ENCODE assay signal across 8 cellular contexts in the genomic region with DNA sequence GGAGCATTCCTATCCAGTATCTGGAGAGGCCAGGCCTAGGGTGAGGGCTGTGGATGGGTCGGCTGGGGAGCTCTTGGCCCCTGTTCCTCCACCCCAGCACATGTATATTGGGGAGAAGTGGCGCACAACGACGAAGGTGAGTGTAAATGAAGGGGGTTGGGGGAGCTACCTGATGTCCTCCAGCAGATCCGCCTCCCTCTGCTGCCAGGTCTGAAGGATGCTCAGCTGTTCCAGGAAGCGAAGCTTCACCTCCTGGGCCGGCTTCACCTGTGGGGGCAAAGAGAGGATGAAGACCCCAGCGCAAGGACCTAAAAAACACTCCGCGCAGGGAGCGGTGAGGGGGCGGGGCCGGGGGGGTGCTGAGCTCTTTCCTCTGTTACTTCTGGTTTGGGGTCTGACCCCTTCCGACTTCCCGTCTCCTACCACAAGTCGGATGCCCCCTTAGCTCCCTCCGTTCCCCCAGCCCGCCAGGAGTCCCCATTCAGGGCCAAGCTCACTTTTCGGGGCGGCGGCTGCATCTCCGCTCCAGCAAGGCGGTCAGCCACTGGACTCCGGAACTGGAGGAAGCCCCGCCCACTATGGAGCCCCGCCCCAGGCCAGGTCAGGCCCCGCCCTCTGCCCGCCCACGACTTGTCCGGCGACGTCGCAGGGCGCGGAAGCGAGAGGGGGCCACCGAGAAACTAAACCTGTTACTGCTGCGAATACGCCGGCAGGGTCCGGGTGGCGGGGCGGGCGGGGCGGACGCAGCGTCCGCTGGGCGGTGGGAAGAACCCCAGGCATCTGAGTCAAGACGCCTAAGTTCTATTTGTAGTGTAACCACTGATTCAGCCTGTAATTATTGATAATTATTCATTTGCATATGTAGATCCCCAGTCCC. TPM values are rescaled to one million over a fixed set of nuclear protein-coding genes. Genes with fewer than 3 reads are reported as not detected.
A peak's percentile ranks its signal among the peaks of the same experiment; 100 is the strongest.
DNase-seq lines count a peak whose midpoint lies in the region; ATAC-seq and TF ChIP-seq lines count a peak whose summit lies in the region.

FCHSD1 (minus strand) TSS at position 568 of the 877 bp plus-strand sequence; CDS start at position 518, 50 bp downstream.

- no peaks in the 10 kb centered on the region for H3K36me3 ChIP-seq in mucosa of descending colon (ENCODE audit: low read depth)

- peak within 1 kb of the TSS; percentile 81 for H3K4me3 ChIP-seq in AG04449 (ENCODE audit: low read depth, low read length)
- H3K4me3 ChIP-seq in mucosa of descending colon = peak within 1 kb of the TSS; percentile 20

- H3K9me3 ChIP-seq in mucosa of descending colon = no peaks in the 10 kb centered on the region

- POLR2A ChIA-PET in AG04449 (lab: Yijun Ruan, JAX) = interaction anchor here (0.5 to 1.2 kb wide), 3 partner anchors 8 to 273 kb away, joined by 3 to 4 read pairs (median 3); partner anchors contain the start of genes DELE1, HDAC3 and RELL2

- intact Hi-C loops in mucosa of descending colon (cut with DNase I, micrococcal nuclease) = no loop called here

- peaks cover 2% of the 10 kb centered on the region for H3K4me1 ChIP-seq in mucosa of descending colon (ENCODE audit: low read depth)

- CTCF ChIA-PET in AG04449 (lab: Yijun Ruan, JAX) = interaction anchor here (0.5 to 2.2 kb wide), 10 partner anchors 9 to 1407 kb away, joined by 3 to 15 read pairs (median 6); partner anchors contain the start of gene DIAPH1

- peak; percentile 77 for ATAC-seq in GM18861 (IDR thresholded peaks at IDR 0.05; ENCODE audit: unreplicated experiment)
- peak; percentile 95 for ATAC-seq in HG03064 (IDR thresholded peaks at IDR 0.05; ENCODE audit: low read depth, unreplicated experiment)
- peak; percentile 99 for ATAC-seq in mucosa of descending colon

- no peak for TF ChIP-seq CTCF in AG04449 (IDR thresholded peaks at IDR 0.05; ENCODE audit: insufficient read depth, low read length, missing control alignments)
- TF ChIP-seq CTCF in mucosa of descending colon (IDR thresholded peaks at IDR 0.05) = no peak

- DNase-seq in AG04449 (ENCODE audit: low read depth, low spot score) (no peak), NCI-H82 treated with DMSO at 0.1 percent for 48 hours (lab: John Stamatoyannopoulos, UW; ENCODE audit: unreplicated experiment) (peak; percentile 5), epidermal melanocyte (ENCODE audit: insufficient read length, low spot score) (peak; percentile 97), mucosa of descending colon (peak; percentile 94 to 96 (median 96))
- peak; percentile 61 for DNase-seq in activated CD8-positive, alpha-beta memory T cell treated with anti-CD3 and anti-CD28 coated beads, Interleukin-2, amount 50 U/mL, for 24 hours (ENCODE audit: extremely low read depth)
- peak; percentile 70 to 73 for DNase-seq in stimulated activated CD8-positive, alpha-beta memory T cell treated with anti-CD3 and anti-CD28 coated beads, Interleukin-2, amount 100 ng/mL, for 1 hour (ENCODE audit: low read depth in 2 of 2)

RNA-seq across cellular contexts. Expression of gene FCHSD1, which starts in this region (rescaled TPM):
- total RNA-seq in mucosa of descending colon = 10 to 100 TPM; 16.3 to 23.3 (median 17.6) TPM
